ENCODE assay signal across 9 cellular contexts in genomic region chrX:63657821-63658220, GRCh38.
DNase-seq lines count a peak whose midpoint lies in the region; ATAC-seq and TF ChIP-seq lines count a peak whose summit lies in the region.
"Had no signal": no experiment of that assay in that cellular context is flagged by ENCODE, and none has a peak within 500 bp of the region (broad histone marks: within the 10 kb centered on the region; RNA-seq: fewer than 3 reads in every experiment).

No MANE protein-coding gene starts in this region.

- H3K4me3 ChIP-seq in brain microvascular endothelial cell (ENCODE audit: low read depth, low read length): no peak overlapping the region
- no peak overlapping the region for H3K4me3 ChIP-seq in right cardiac atrium (ENCODE audit: low read length)
- H3K4me3 ChIP-seq in aorta (ENCODE audit: low read length in 2 of 2): no peak overlapping the region
- H3K4me3 ChIP-seq in right lobe of liver: no peak overlapping the region

- H3K27me3 ChIP-seq in brain microvascular endothelial cell (replicated peaks) (no peaks in the 10 kb centered on the region), right cardiac atrium (ENCODE audit: control insufficient read depth, insufficient read depth) (no peaks in the 10 kb centered on the region), aorta (ENCODE audit: control insufficient read depth in 1 of 2, insufficient read depth in 2 of 2, low read length in 1 of 2) (no peaks in the 10 kb centered on the region), right lobe of liver (no peaks in the 10 kb centered on the region)

- WGBS in right cardiac atrium: 54% methylated on average over 6 of the region's 6 CpGs
- 13 to 27% methylated on average over 6 of the region's 6 CpGs for WGBS in aorta, 2 donors
- WGBS in right lobe of liver (ENCODE audit: insufficient coverage, low coverage, low lambda C conversion rate, missing lambda C conversion rate): 60% methylated on average over 6 of the region's 6 CpGs

- H3K36me3 ChIP-seq in brain microvascular endothelial cell (replicated peaks) (no peaks in the 10 kb centered on the region), aorta (ENCODE audit: control insufficient read depth in 1 of 2, insufficient read depth in 2 of 2, low read length in 1 of 2) (no peaks in the 10 kb centered on the region), right lobe of liver (no peaks in the 10 kb centered on the region)

- in situ Hi-C loops in brain microvascular endothelial cell (cut with HindIII; ENCODE audit: low pct_ligation_motif_present, low sequenced_read_pairs): no loop called here

- TF ChIP-seq POLR2A in right lobe of liver (IDR thresholded peaks at IDR 0.05): no peak

- peak; percentile 76 to 78 for ATAC-seq in right cardiac atrium
- ATAC-seq in aorta (ENCODE audit: low FRiP score): peak; percentile 74
- ATAC-seq in HG03442 (IDR thresholded peaks at IDR 0.05; ENCODE audit: unreplicated experiment): no peak
- no peak for ATAC-seq in right lobe of liver
- ATAC-seq: esophagus mucosa had no signal

- no peaks in the 10 kb centered on the region for H3K9me3 ChIP-seq in right cardiac atrium (ENCODE audit: control insufficient read depth, low read length)
- H3K9me3 ChIP-seq in aorta (ENCODE audit: control insufficient read depth, low read length): no peaks in the 10 kb centered on the region
- H3K9me3 ChIP-seq in right lobe of liver: no peaks in the 10 kb centered on the region

- H3K27ac ChIP-seq in brain microvascular endothelial cell (peak overlapping the region; percentile 88), right cardiac atrium (ENCODE audit: low read length) (peak overlapping the region; percentile 24), aorta (ENCODE audit: low read depth in 1 of 2, low read length in 2 of 2) (peak overlapping the region; percentile 64 to 83), right lobe of liver (no peak overlapping the region)

- TF ChIP-seq CTCF in brain microvascular endothelial cell (IDR thresholded peaks at IDR 0.05; ENCODE audit: low read depth, low read length, missing control alignments) (no peak), right lobe of liver (IDR thresholded peaks at IDR 0.05) (no peak)

- peak; percentile 78 for DNase-seq in HT1080 (ENCODE audit: low read depth)
- DNase-seq in brain microvascular endothelial cell: peak; percentile 89
- peak; percentile 47 to 77 (median 70) for DNase-seq in right cardiac atrium
- DNase-seq in aorta: peak; percentile 87 to 93
- DNase-seq in right lobe of liver: no peak
- no peak for DNase-seq in KG1 (lab: John Stamatoyannopoulos, UW)
- DNase-seq: NCI-H524 had no signal

- peaks cover 1% of the 10 kb centered on the region for H3K4me1 ChIP-seq in right cardiac atrium (ENCODE audit: control insufficient read depth, insufficient read depth, low read length)
- no peaks in the 10 kb centered on the region for H3K4me1 ChIP-seq in aorta (ENCODE audit: control insufficient read depth in 1 of 2, insufficient read depth in 2 of 2, low read length in 2 of 2)
- no peaks in the 10 kb centered on the region for H3K4me1 ChIP-seq in right lobe of liver

- intact Hi-C loops in right cardiac atrium (cut with DNase I): no loop called here
- intact Hi-C loops in aorta (cut with DNase I): loop anchor here in 1 of 2 donors (10.0 kb wide), 1 partner anchor 97 kb away; a partner anchor contains a TSS
- intact Hi-C loops in right lobe of liver (cut with DNase I): no loop called here

Comparison
In these comparisons a context has a peak if more than half of its experiments do, and no peak if none do; other contexts are left out.
1. DNase-seq: peak in HT1080 (single experiment), brain microvascular endothelial cell (single experiment), right cardiac atrium (3 of 3) and aorta (2 of 2); none in right lobe of liver (0 of 3) and KG1 (single experiment).
2. H3K27ac ChIP-seq: peak in brain microvascular endothelial cell (single experiment), right cardiac atrium (single experiment) and aorta (2 of 2); none in right lobe of liver (0 of 3).
3. ATAC-seq: peak in right cardiac atrium (2 of 2) and aorta (single experiment); none in HG03442 (single experiment) and right lobe of liver (0 of 4).